Comparison of ENCODE assay signal across 25 cellular contexts in genomic region chr17:20046629-20047028, GRCh38.
"Had no signal": no experiment of that assay in that cellular context is flagged by ENCODE, and none has a peak within 500 bp of the region (broad histone marks: within the 10 kb centered on the region; RNA-seq: fewer than 3 reads in every experiment).

No MANE protein-coding gene starts in this region.

- H3K4me1 ChIP-seq: colonic mucosa, gastroesophageal sphincter, lower lobe of right lung, psoas muscle, sigmoid colon, transverse colon, upper lobe of right lung, uterus had no signal

- H3K4me3 ChIP-seq: colonic mucosa, gastroesophageal sphincter, heart left ventricle, hepatocyte, lower lobe of right lung, ovary, psoas muscle, sigmoid colon, transverse colon, upper lobe of right lung, uterus had no signal

- H3K27ac ChIP-seq: colonic mucosa, gastroesophageal sphincter, heart left ventricle, hepatocyte, lower lobe of right lung, ovary, psoas muscle, sigmoid colon, transverse colon, upper lobe of right lung, uterus had no signal

- H3K36me3 Mint-ChIP-seq: immature natural killer cell; natural killer cell; stimulated activated memory B cell treated with anti-CD40 and anti-IgM and Interleukin-4, amounts not matched to agents 10 μg/mL and 1 μg/mL and 100 μg/mL, for 72 hours had no signal

- H3K9me3 ChIP-seq: colonic mucosa, gastroesophageal sphincter, heart left ventricle, lower lobe of right lung, ovary, psoas muscle, sigmoid colon, transverse colon, upper lobe of right lung, uterus had no signal

- FAIRE-seq: endometrium, keratinocyte had no signal

- ATAC-seq: gastroesophageal sphincter; heart left ventricle; left ventricle myocardium superior; natural killer cell; psoas muscle; right cardiac atrium; stimulated activated memory B cell treated with anti-CD40 and anti-IgM and Interleukin-4, amounts not matched to agents 10 μg/mL and 1 μg/mL and 100 μg/mL, for 72 hours; upper lobe of right lung had no signal

- H3K27me3 ChIP-seq: colonic mucosa, gastroesophageal sphincter, heart left ventricle, hepatocyte, ovary, sigmoid colon, transverse colon, upper lobe of right lung, uterus had no signal

- H3K9me3 Mint-ChIP-seq: immature natural killer cell; natural killer cell; stimulated activated naive CD8-positive, alpha-beta T cell treated with anti-CD3 and anti-CD28 coated beads, Interleukin-15, Interleukin-2, amounts not matched to agents 100 ng/mL and 50 ng/mL, for 24 hours had no signal

- H3K4me3 Mint-ChIP-seq: immature natural killer cell; natural killer cell; stimulated activated memory B cell treated with anti-CD40 and anti-IgM and Interleukin-4, amounts not matched to agents 10 μg/mL and 1 μg/mL and 100 μg/mL, for 72 hours; stimulated activated naive CD8-positive, alpha-beta T cell treated with anti-CD3 and anti-CD28 coated beads, Interleukin-15, Interleukin-2, amounts not matched to agents 100 ng/mL and 50 ng/mL, for 24 hours had no signal

- H3K4me2 ChIP-seq: hepatocyte had no signal

- DNase-seq: colonic mucosa; dermis blood vessel endothelial cell; effector memory CD4-positive, alpha-beta T cell; foreskin fibroblast; heart left ventricle; immature natural killer cell; left ventricle myocardium superior; lower lobe of right lung; natural killer cell; occipital lobe; ovary; posterior cingulate gyrus; psoas muscle; right cardiac atrium; sigmoid colon; stimulated activated CD4-positive, alpha-beta T cell treated with anti-CD3 and anti-CD28 coated beads, Interleukin-4, amount 100 ng/mL, for 4 hours; transverse colon; upper lobe of right lung; uterus had no signal

- H3K36me3 ChIP-seq: colonic mucosa, gastroesophageal sphincter, heart left ventricle, lower lobe of right lung, ovary, sigmoid colon, transverse colon, upper lobe of right lung, uterus had no signal

- H2AFZ ChIP-seq: hepatocyte had no signal

- H3K27ac Mint-ChIP-seq: natural killer cell; stimulated activated memory B cell treated with anti-CD40 and anti-IgM and Interleukin-4, amounts not matched to agents 10 μg/mL and 1 μg/mL and 100 μg/mL, for 72 hours; stimulated activated naive CD8-positive, alpha-beta T cell treated with anti-CD3 and anti-CD28 coated beads, Interleukin-15, Interleukin-2, amounts not matched to agents 100 ng/mL and 50 ng/mL, for 24 hours had no signal

- H3K79me2 ChIP-seq: hepatocyte had no signal

- H3K4me1 Mint-ChIP-seq: stimulated activated memory B cell treated with anti-CD40 and anti-IgM and Interleukin-4, amounts not matched to agents 10 μg/mL and 1 μg/mL and 100 μg/mL, for 72 hours had no signal
